8 cellular contexts compared by ENCODE assay signal in the genomic region with DNA sequence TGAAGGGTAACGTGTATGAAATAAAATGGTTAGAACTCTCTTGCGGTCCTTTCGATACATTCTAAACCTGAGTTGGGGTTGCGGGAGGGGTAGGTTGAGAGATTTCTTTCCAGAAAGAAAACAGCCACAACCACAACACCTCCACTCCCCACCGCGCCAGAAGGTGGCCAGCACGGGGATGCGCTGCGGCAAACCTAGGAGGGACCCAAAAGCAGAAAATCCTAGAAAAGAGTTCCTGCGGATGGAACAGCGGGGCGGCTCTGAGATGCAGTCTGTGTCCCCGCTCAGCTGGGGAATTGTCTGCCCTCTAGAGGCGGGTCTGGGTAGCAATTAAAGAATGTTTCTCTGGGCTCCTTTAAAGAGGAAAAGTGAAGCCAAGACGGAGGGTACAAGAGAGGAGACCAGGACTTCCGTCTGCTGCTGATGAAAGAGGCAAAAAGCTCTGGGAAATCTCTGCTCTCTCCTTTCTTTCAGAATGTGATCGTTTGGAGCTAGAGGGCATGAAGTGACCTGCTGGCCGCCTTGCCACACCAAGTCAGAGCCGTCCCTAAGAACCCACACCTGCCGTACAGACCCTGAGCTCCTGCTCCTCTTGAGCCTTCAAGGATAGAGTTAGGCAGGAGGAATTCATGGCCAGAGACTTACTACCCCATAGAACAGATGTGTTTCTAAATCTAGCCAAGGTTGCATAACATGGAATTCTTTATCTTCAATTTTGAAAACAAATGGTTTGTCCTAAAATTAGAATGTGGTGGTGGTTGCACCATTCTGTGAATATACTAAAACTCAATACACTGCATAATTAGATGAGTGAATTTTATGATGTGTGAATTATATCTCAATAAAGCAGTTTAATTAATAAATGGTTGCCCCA. TPM values are rescaled to one million over a fixed set of nuclear protein-coding genes. Genes with fewer than 3 reads are reported as not detected.
DNase-seq lines count a peak whose midpoint lies in the region; ATAC-seq and TF ChIP-seq lines count a peak whose summit lies in the region.

No MANE protein-coding gene starts in this region.

- H3K36me3 Mint-ChIP-seq in CD4-positive, CD25-positive, alpha-beta regulatory T cell = no peaks in the 10 kb centered on the region
- H3K36me3 Mint-ChIP-seq in glutamatergic neuron (ENCODE audit: unreplicated experiment) = no peaks in the 10 kb centered on the region

- H3K4me3 Mint-ChIP-seq in CD4-positive, CD25-positive, alpha-beta regulatory T cell = peak overlapping the region; percentile 89 to 95 (median 92)
- no peak overlapping the region for H3K4me3 Mint-ChIP-seq in glutamatergic neuron (ENCODE audit: unreplicated experiment)

- no peaks in the 10 kb centered on the region for H3K36me3 ChIP-seq in CD4-positive, CD25-positive, alpha-beta regulatory T cell (ENCODE audit: control insufficient read depth, insufficient read depth, low read length)

- H3K27ac ChIP-seq in CD4-positive, CD25-positive, alpha-beta regulatory T cell (ENCODE audit: insufficient read depth, low read length, poor library complexity, severe bottlenecking) = peak overlapping the region; percentile 57
- H3K27ac ChIP-seq in HL-60 (replicated peaks) = no peak overlapping the region

- H3K9me3 Mint-ChIP-seq in CD4-positive, CD25-positive, alpha-beta regulatory T cell = no peaks in the 10 kb centered on the region
- peaks cover 2% of the 10 kb centered on the region for H3K9me3 Mint-ChIP-seq in glutamatergic neuron (ENCODE audit: unreplicated experiment)

- peaks cover 11 to 29% (median 18%) of the 10 kb centered on the region in 4 donors for H3K4me1 Mint-ChIP-seq in CD4-positive, CD25-positive, alpha-beta regulatory T cell
- peaks cover 4% of the 10 kb centered on the region for H3K4me1 Mint-ChIP-seq in glutamatergic neuron (ENCODE audit: low read depth, unreplicated experiment)

- peaks cover 9% of the 10 kb centered on the region for H3K27me3 Mint-ChIP-seq in CD4-positive, CD25-positive, alpha-beta regulatory T cell
- peaks cover 9% of the 10 kb centered on the region for H3K27me3 Mint-ChIP-seq in glutamatergic neuron (ENCODE audit: unreplicated experiment)

- peak overlapping the region; percentile 57 to 99 (median 86) for H3K27ac Mint-ChIP-seq in CD4-positive, CD25-positive, alpha-beta regulatory T cell
- H3K27ac Mint-ChIP-seq in glutamatergic neuron (ENCODE audit: unreplicated experiment) = no peak overlapping the region

- DNase-seq in CD4-positive, CD25-positive, alpha-beta regulatory T cell = peak; percentile 45 to 75 (median 62)
- DNase-seq in HL-60 (ENCODE audit: low read depth in 1 of 2, low spot score in 1 of 2) = peak; percentile 22 to 67
- DNase-seq in RPMI7951 (ENCODE audit: low read depth) = peak; percentile 58
- peak; percentile 63 for DNase-seq in activated effector memory CD4-positive, alpha-beta T cell treated with Interleukin-2 at 50 U/mL for 16 hours
- DNase-seq in glutamatergic neuron = peak; percentile 74
- DNase-seq in posterior cingulate gyrus = peak in 7 of 10 donors; percentile 28 to 89 (median 46)
- DNase-seq in ureter (ENCODE audit: low spot score) = peak; percentile 57

- peaks cover 3% of the 10 kb centered on the region for H3K27me3 ChIP-seq in CD4-positive, CD25-positive, alpha-beta regulatory T cell (ENCODE audit: control insufficient read depth, insufficient read depth, low read length)
- H3K27me3 ChIP-seq in HL-60 (ENCODE audit: insufficient read depth, poor library complexity, severe bottlenecking) = no peaks in the 10 kb centered on the region

- TF ChIP-seq CTCF in HL-60 (IDR thresholded peaks at IDR 0.05; ENCODE audit: insufficient read depth, low read length) (peak; percentile 61), glutamatergic neuron (IDR thresholded peaks at IDR 0.05; ENCODE audit: partially characterized antibody, unreplicated experiment) (peak; percentile 83)

- H3K4me3 ChIP-seq in CD4-positive, CD25-positive, alpha-beta regulatory T cell (ENCODE audit: low read depth, low read length) = peak overlapping the region; percentile 92
- no peak overlapping the region; the same call in 1 of the 2 replicates for H3K4me3 ChIP-seq in HL-60 (replicated peaks; ENCODE audit: insufficient read depth, low read length)

- intact Hi-C loops in posterior cingulate gyrus (cut with DNase I) = no loop called here

- ATAC-seq in CD4-positive, CD25-positive, alpha-beta regulatory T cell (ENCODE audit: low read depth in 2 of 2) = peak; percentile 89
- peak; percentile 70 for ATAC-seq in GM19397 (IDR thresholded peaks at IDR 0.05; ENCODE audit: unreplicated experiment)

- H3K4me1 ChIP-seq in CD4-positive, CD25-positive, alpha-beta regulatory T cell (ENCODE audit: control insufficient read depth, insufficient read depth, low read length, poor library complexity, severe bottlenecking) = peaks cover 12% of the 10 kb centered on the region

- no peaks in the 10 kb centered on the region for H3K9me3 ChIP-seq in CD4-positive, CD25-positive, alpha-beta regulatory T cell (ENCODE audit: control insufficient read depth in 2 of 2, low read length in 2 of 2)

RNA-seq across cellular contexts. Expression of gene COA6, which starts 46.5 kb away (rescaled TPM):
- 11.9 TPM for total RNA-seq in CD4-positive, CD25-positive, alpha-beta regulatory T cell
- polyA plus RNA-seq in CD4-positive, CD25-positive, alpha-beta regulatory T cell = 10 to 100 TPM; 46.8 to 61.9 (median 55.6) TPM
- 49.1 and 59.0 TPM in 2 replicates for total RNA-seq in RPMI7951 (2014; rRNA removed; shearing (Covaris generic))
- total RNA-seq in glutamatergic neuron (ENCODE audit: unreplicated experiment) (14.6 TPM), ureter (18.2 TPM)
